ENCODE assay signal across 12 cellular contexts in genomic region chr14:66650491-66650911, GRCh38.
A peak's percentile ranks its signal among the peaks of the same experiment; 100 is the strongest.
DNase-seq lines count a peak whose midpoint lies in the region; ATAC-seq and TF ChIP-seq lines count a peak whose summit lies in the region.
"Had no signal": no experiment of that assay in that cellular context is flagged by ENCODE, and none has a peak within 500 bp of the region (broad histone marks: within the 10 kb centered on the region; RNA-seq: fewer than 3 reads in every experiment).

No MANE protein-coding gene starts in this region.

- peaks cover 0 to 42% (median 31%) of the 10 kb centered on the region in 9 donors for H3K4me1 ChIP-seq in heart right ventricle

- H3K36me3 ChIP-seq in heart right ventricle = no peaks in the 10 kb centered on the region

- H3K9me3 Mint-ChIP-seq in T-helper 1 cell treated with Interleukin-12 subunit alpha and Interleukin-12 subunit beta and Interleukin-4 antibody, amounts not matched to agents 30 μg/mL and 1 μg/mL, for 36 hours = peaks cover 1% of the 10 kb centered on the region
- no peaks in the 10 kb centered on the region for H3K9me3 Mint-ChIP-seq in type B pancreatic cell
- peaks cover 2% of the 10 kb centered on the region for H3K9me3 Mint-ChIP-seq in activated CD4-positive, alpha-beta T cell treated with anti-CD3 and anti-CD28 coated beads, Interleukin-2, amount 10 ng/mL, durations not matched to agents 24 days and 14 days

- peak overlapping the region in 8 of 10 donors; percentile 0 to 77 (median 58) for H3K27ac ChIP-seq in heart right ventricle

- no peaks in the 10 kb centered on the region for H3K36me3 Mint-ChIP-seq in T-helper 1 cell treated with Interleukin-12 subunit alpha and Interleukin-12 subunit beta and Interleukin-4 antibody, amounts not matched to agents 30 μg/mL and 1 μg/mL, for 36 hours (ENCODE audit: low read depth)
- no peaks in the 10 kb centered on the region for H3K36me3 Mint-ChIP-seq in type B pancreatic cell
- H3K36me3 Mint-ChIP-seq in activated CD4-positive, alpha-beta T cell treated with anti-CD3 and anti-CD28 coated beads, Interleukin-2, amount 10 ng/mL, durations not matched to agents 24 days and 14 days (ENCODE audit: low read depth) = no peaks in the 10 kb centered on the region

- 49 to 51% methylated on average over 3 of the region's 3 CpGs for WGBS in heart right ventricle, 2 donors

- H3K27ac Mint-ChIP-seq in T-helper 1 cell treated with Interleukin-12 subunit alpha and Interleukin-12 subunit beta and Interleukin-4 antibody, amounts not matched to agents 30 μg/mL and 1 μg/mL, for 36 hours = peak overlapping the region; percentile 63
- H3K27ac Mint-ChIP-seq in type B pancreatic cell = peak overlapping the region; percentile 7
- H3K27ac Mint-ChIP-seq in activated CD4-positive, alpha-beta T cell treated with anti-CD3 and anti-CD28 coated beads, Interleukin-2, amount 10 ng/mL, durations not matched to agents 24 days and 14 days = no peak overlapping the region

- TF ChIP-seq CTCF in heart right ventricle (IDR thresholded peaks at IDR 0.05) (no peak), type B pancreatic cell (conservative IDR thresholded peaks at IDR 0.05) (no peak)

- H3K27me3 Mint-ChIP-seq in T-helper 1 cell treated with Interleukin-12 subunit alpha and Interleukin-12 subunit beta and Interleukin-4 antibody, amounts not matched to agents 30 μg/mL and 1 μg/mL, for 36 hours (ENCODE audit: low read depth) = no peaks in the 10 kb centered on the region
- no peaks in the 10 kb centered on the region for H3K27me3 Mint-ChIP-seq in type B pancreatic cell
- H3K27me3 Mint-ChIP-seq in activated CD4-positive, alpha-beta T cell treated with anti-CD3 and anti-CD28 coated beads, Interleukin-2, amount 10 ng/mL, durations not matched to agents 24 days and 14 days = no peaks in the 10 kb centered on the region

- ATAC-seq in heart right ventricle (peak in 5 of 8 donors; percentile 18 to 89 (median 52)), left cardiac atrium (no peak), HG02763 (IDR thresholded peaks at IDR 0.05; ENCODE audit: unreplicated experiment) (peak; percentile 63), HG03521 (IDR thresholded peaks at IDR 0.05; ENCODE audit: unreplicated experiment) (no peak), HG03039 (IDR thresholded peaks at IDR 0.05; ENCODE audit: unreplicated experiment) (no peak)
- ATAC-seq: left lobe of liver had no signal

- DNase-seq in heart right ventricle (no peak), left cardiac atrium (no peak), type B pancreatic cell (ENCODE audit: extremely low spot score, unreplicated experiment) (no peak)
- no peak for DNase-seq in activated CD4-positive, alpha-beta T cell treated with anti-CD3 and anti-CD28 coated beads, Interleukin-2, amount 10 ng/mL, durations not matched to agents 24 days and 14 days
- DNase-seq: activated CD8-positive, alpha-beta memory T cell treated with anti-CD3 and anti-CD28 coated beads for 24 hours; NCI-H2171; posterior cingulate gyrus had no signal

- no peaks in the 10 kb centered on the region for H3K27me3 ChIP-seq in heart right ventricle

- H3K4me1 Mint-ChIP-seq in T-helper 1 cell treated with Interleukin-12 subunit alpha and Interleukin-12 subunit beta and Interleukin-4 antibody, amounts not matched to agents 30 μg/mL and 1 μg/mL, for 36 hours (ENCODE audit: low read depth) = peaks cover 23% of the 10 kb centered on the region
- H3K4me1 Mint-ChIP-seq in type B pancreatic cell (ENCODE audit: unreplicated experiment) = peaks cover 9% of the 10 kb centered on the region
- H3K4me1 Mint-ChIP-seq in activated CD4-positive, alpha-beta T cell treated with anti-CD3 and anti-CD28 coated beads, Interleukin-2, amount 10 ng/mL, durations not matched to agents 24 days and 14 days = peaks cover 21% of the 10 kb centered on the region

- peaks cover 0 to 5% (median 0%) of the 10 kb centered on the region in 11 donors for H3K9me3 ChIP-seq in heart right ventricle

- intact Hi-C loops in heart right ventricle (cut with DNase I) = no loop called here
- intact Hi-C loops in left cardiac atrium (cut with DNase I) = no loop called here
- intact Hi-C loops in activated CD4-positive, alpha-beta T cell treated with anti-CD3 and anti-CD28 coated beads, Interleukin-2, amount 10 ng/mL, durations not matched to agents 24 days and 14 days (cut with micrococcal nuclease) = no loop called here

- H3K4me3 ChIP-seq in heart right ventricle = no peak overlapping the region

- peak overlapping the region; percentile 11 for H3K4me3 Mint-ChIP-seq in T-helper 1 cell treated with Interleukin-12 subunit alpha and Interleukin-12 subunit beta and Interleukin-4 antibody, amounts not matched to agents 30 μg/mL and 1 μg/mL, for 36 hours
- H3K4me3 Mint-ChIP-seq in type B pancreatic cell = no peak overlapping the region
- H3K4me3 Mint-ChIP-seq in activated CD4-positive, alpha-beta T cell treated with anti-CD3 and anti-CD28 coated beads, Interleukin-2, amount 10 ng/mL, durations not matched to agents 24 days and 14 days = no peak overlapping the region

Comparison
In these comparisons a context has a peak if more than half of its experiments do, and no peak if none do; other contexts are left out.
1. ATAC-seq: peak in heart right ventricle (5 of 8) and HG02763 (single experiment); none in left cardiac atrium (0 of 2), HG03521 (single experiment) and HG03039 (single experiment).